ENCODE assay signal across 16 cellular contexts in the genomic region with DNA sequence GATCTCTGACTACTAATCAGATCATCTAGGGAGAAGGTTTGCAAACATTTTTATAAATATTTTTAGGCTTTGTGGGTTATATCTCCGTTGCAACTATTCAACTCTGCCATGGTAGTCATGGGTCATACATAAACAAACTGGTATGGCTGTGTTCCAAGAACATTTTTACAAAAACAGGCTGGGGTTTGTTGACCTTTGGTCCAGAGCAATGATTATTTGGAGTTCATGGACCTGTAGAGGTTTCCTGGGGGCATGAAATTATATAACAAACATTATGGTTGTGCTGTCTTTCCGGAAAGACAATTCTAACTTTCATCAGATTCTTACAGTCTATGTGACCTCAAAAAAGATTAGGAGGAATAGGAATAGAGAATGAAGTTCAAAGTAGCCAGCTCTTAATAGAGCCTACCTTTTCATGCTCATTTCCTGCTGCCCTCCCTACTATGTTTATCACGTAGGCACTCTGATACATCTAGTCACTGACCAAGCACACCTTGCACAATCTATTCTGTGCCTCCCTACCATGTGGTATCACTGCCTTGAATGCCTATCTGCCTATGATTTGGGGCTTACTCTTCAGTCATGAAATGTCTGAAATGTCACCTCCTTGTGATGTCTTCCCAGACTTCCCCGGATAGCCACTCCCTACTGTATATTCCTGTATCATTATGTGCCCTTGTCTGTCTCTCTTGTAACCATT.
DNase-seq lines count a peak whose midpoint lies in the region; ATAC-seq and TF ChIP-seq lines count a peak whose summit lies in the region.
"Had no signal": no experiment of that assay in that cellular context is flagged by ENCODE, and none has a peak within 500 bp of the region (broad histone marks: within the 10 kb centered on the region; RNA-seq: fewer than 3 reads in every experiment).

No MANE protein-coding gene starts in this region.

- H3K4me1 ChIP-seq in lung (ENCODE audit: control insufficient read depth in 2 of 2, insufficient read depth in 2 of 2, low read length in 2 of 2) = no peaks in the 10 kb centered on the region
- H3K4me1 ChIP-seq: BE2C, esophagus muscularis mucosa had no signal

- H3K36me3 ChIP-seq in lung (ENCODE audit: control insufficient read depth in 2 of 2, insufficient read depth in 2 of 2, low read length in 2 of 2) = no peaks in the 10 kb centered on the region
- H3K36me3 ChIP-seq: BE2C, esophagus muscularis mucosa had no signal

- H3K9me3 Mint-ChIP-seq in Calu3 (ENCODE audit: low read depth, unreplicated experiment) = no peaks in the 10 kb centered on the region
- H3K9me3 Mint-ChIP-seq: activated naive CD4-positive, alpha-beta T cell treated with anti-CD3 and anti-CD28 coated beads for 36 hours had no signal

- ATAC-seq in lung (ENCODE audit: insufficient read depth, low FRiP score) (peak; percentile 19), HG03520 (IDR thresholded peaks at IDR 0.05; ENCODE audit: unreplicated experiment) (no peak)
- ATAC-seq: naive thymus-derived CD8-positive, alpha-beta T cell; right cardiac atrium had no signal

- TF ChIP-seq CTCF in Calu3 (IDR thresholded peaks at IDR 0.05; ENCODE audit: unreplicated experiment) (no peak), lung (IDR thresholded peaks at IDR 0.05; ENCODE audit: control extremely low read depth, extremely low read depth) (no peak)

- no peaks in the 10 kb centered on the region for H3K27me3 Mint-ChIP-seq in Calu3 (ENCODE audit: unreplicated experiment)
- H3K27me3 Mint-ChIP-seq: naive thymus-derived CD8-positive, alpha-beta T cell had no signal

- no peaks in the 10 kb centered on the region for H3K9me3 ChIP-seq in lung (ENCODE audit: control insufficient read depth in 2 of 2, insufficient read depth in 1 of 2, low read length in 1 of 2)
- H3K9me3 ChIP-seq: BE2C, esophagus muscularis mucosa had no signal

- peaks cover 5% of the 10 kb centered on the region for H3K36me3 Mint-ChIP-seq in Calu3 (ENCODE audit: insufficient read depth, unreplicated experiment)
- H3K36me3 Mint-ChIP-seq: naive thymus-derived CD8-positive, alpha-beta T cell had no signal

- 60 to 72% methylated on average over 4 of the region's 4 CpGs for WGBS in lung, 2 donors

- peak; percentile 14 for DNase-seq in Calu3
- DNase-seq in RPMI7951 (ENCODE audit: low read depth) = peak; percentile 14
- DNase-seq in fibroblast of gingiva (ENCODE audit: low read depth) = peak; percentile 81
- DNase-seq in lung (ENCODE audit: low spot score) = no peak
- DNase-seq in NCI-H1048 (lab: John Stamatoyannopoulos, UW) = no peak
- no peak for DNase-seq in DMS 273 treated with DMSO at 0.1 percent for 48 hours (lab: John Stamatoyannopoulos, UW)
- DNase-seq in NCI-H2107 (lab: John Stamatoyannopoulos, UW) = no peak
- DNase-seq: activated naive CD4-positive, alpha-beta T cell treated with anti-CD3 and anti-CD28 coated beads for 36 hours; BE2C; GOT3; naive thymus-derived CD8-positive, alpha-beta T cell; right cardiac atrium; stimulated activated naive CD4-positive, alpha-beta T cell treated with Interleukin-2 at 50 U/mL for 16 hours had no signal

- H3K27ac Mint-ChIP-seq in Calu3 (ENCODE audit: unreplicated experiment) = peak overlapping the region; percentile 75
- H3K27ac Mint-ChIP-seq: activated naive CD4-positive, alpha-beta T cell treated with anti-CD3 and anti-CD28 coated beads for 36 hours; naive thymus-derived CD8-positive, alpha-beta T cell had no signal

- CTCF ChIA-PET in Calu3 (lab: Charles Lee) = interaction anchor here (0.6 kb wide), 1 partner anchor 75 kb away, joined by 3 read pairs; no protein-coding TSS in a partner anchor

- H3K4me3 ChIP-seq in lung = no peak overlapping the region
- H3K4me3 ChIP-seq: esophagus muscularis mucosa, SK-N-MC had no signal

- intact Hi-C loops in Calu3 (cut with micrococcal nuclease; ENCODE audit: unreplicated experiment) = loop anchor here (10.0 kb wide), 1 partner anchor 435 kb away; a partner anchor contains a TSS

- no peaks in the 10 kb centered on the region for H3K27me3 ChIP-seq in lung (ENCODE audit: control insufficient read depth, insufficient read depth)
- H3K27me3 ChIP-seq: BE2C, esophagus muscularis mucosa had no signal

- peak overlapping the region; percentile 31 for H3K4me3 Mint-ChIP-seq in Calu3 (ENCODE audit: low read depth, unreplicated experiment)
- H3K4me3 Mint-ChIP-seq: activated naive CD4-positive, alpha-beta T cell treated with anti-CD3 and anti-CD28 coated beads for 36 hours; naive thymus-derived CD8-positive, alpha-beta T cell had no signal

- H3K27ac ChIP-seq in lung (ENCODE audit: low read depth in 1 of 2, low read length in 1 of 2) = peak overlapping the region in 1 of 2 donors; percentile 15
- H3K27ac ChIP-seq: esophagus muscularis mucosa, SK-N-MC had no signal

- H3K4me1 Mint-ChIP-seq in Calu3 (ENCODE audit: low read depth, unreplicated experiment) = peaks cover 31% of the 10 kb centered on the region
- H3K4me1 Mint-ChIP-seq: naive thymus-derived CD8-positive, alpha-beta T cell had no signal

- BruUV-seq in Calu3 (replicated peaks; lab: Mats Ljungman, UMichigan) = no TSS peak

Comparison
In these comparisons a context has a peak if more than half of its experiments do, and no peak if none do; other contexts are left out.
1. DNase-seq: peak in Calu3 (single experiment), RPMI7951 (single experiment) and fibroblast of gingiva (single experiment); none in lung (single experiment), NCI-H1048 (single experiment), DMS 273 treated with DMSO at 0.1 percent for 48 hours (single experiment) and NCI-H2107 (single experiment).